ENCODE assay signal across 14 cellular contexts in genomic region chr5:14818931-14819790, GRCh38. TPM values are rescaled to one million over a fixed set of nuclear protein-coding genes. Genes with fewer than 3 reads are reported as not detected.
A peak's percentile ranks its signal among the peaks of the same experiment; 100 is the strongest.
DNase-seq lines count a peak whose midpoint lies in the region; ATAC-seq and TF ChIP-seq lines count a peak whose summit lies in the region.
"Had no signal": no experiment of that assay in that cellular context is flagged by ENCODE, and none has a peak within 500 bp of the region (broad histone marks: within the 10 kb centered on the region; RNA-seq: fewer than 3 reads in every experiment).

No MANE protein-coding gene starts in this region.

- H3K4me3 ChIP-seq in BLaER1 treated with 17β-estradiol and CSF1 and Interleukin-3, amounts not matched to agents 10 nM and 100 nM: no peak overlapping the region
- no peak overlapping the region for H3K4me3 ChIP-seq in mesenchymal stem cell (ENCODE audit: insufficient read depth in 1 of 2, low read depth in 1 of 2, low read length in 2 of 2)
- H3K4me3 ChIP-seq in lower leg skin (ENCODE audit: low read depth, poor library complexity, severe bottlenecking): no peak overlapping the region
- H3K4me3 ChIP-seq: right lobe of liver had no signal

- no peak overlapping the region for H3K4me3 Mint-ChIP-seq in T-helper 1 cell treated with Interleukin-12 subunit alpha and Interleukin-12 subunit beta and Interleukin-4 antibody, amounts not matched to agents 30 μg/mL and 1 μg/mL, for 36 hours

- H3K9me3 Mint-ChIP-seq in T-helper 1 cell treated with Interleukin-12 subunit alpha and Interleukin-12 subunit beta and Interleukin-4 antibody, amounts not matched to agents 30 μg/mL and 1 μg/mL, for 36 hours: no peaks in the 10 kb centered on the region
- H3K9me3 Mint-ChIP-seq: CD4-positive, alpha-beta memory T cell had no signal

- H2BK120ac ChIP-seq in mesenchymal stem cell (ENCODE audit: low read depth, low read length): no peak overlapping the region

- no peak overlapping the region for H3K23ac ChIP-seq in mesenchymal stem cell (ENCODE audit: low read length in 2 of 2)

- no peak overlapping the region for H4K91ac ChIP-seq in mesenchymal stem cell (ENCODE audit: low read length)

- DNase-seq in mesenchymal stem cell (peak; percentile 29), hepatic stellate cell (ENCODE audit: low spot score) (no peak), GOT3 (lab: John Stamatoyannopoulos, UW) (no peak), lower leg skin (ENCODE audit: low spot score in 2 of 2) (no peak)
- DNase-seq in activated CD4-positive, CD25-positive, alpha-beta regulatory T cell (lab: John Stamatoyannopoulos, UW): no peak
- DNase-seq: amniotic stem cell; CD4-positive, alpha-beta memory T cell; NCI-H1092 treated with DMSO at 0.1 percent for 48 hours; NCI-H510A; right lobe of liver; RPMI8226 had no signal

- H3K4me1 Mint-ChIP-seq in T-helper 1 cell treated with Interleukin-12 subunit alpha and Interleukin-12 subunit beta and Interleukin-4 antibody, amounts not matched to agents 30 μg/mL and 1 μg/mL, for 36 hours (ENCODE audit: low read depth): peaks cover 28% of the 10 kb centered on the region

- H2BK12ac ChIP-seq in mesenchymal stem cell (ENCODE audit: low read length in 2 of 2): no peak overlapping the region

- no peaks in the 10 kb centered on the region for H3K79me1 ChIP-seq in mesenchymal stem cell (replicated peaks; ENCODE audit: low read length, poor library complexity, severe bottlenecking)

- H2BK15ac ChIP-seq in mesenchymal stem cell (ENCODE audit: low read depth, poor library complexity, severe bottlenecking): no peak overlapping the region

- H2BK5ac ChIP-seq in mesenchymal stem cell (ENCODE audit: low read depth, low read length, poor library complexity, severe bottlenecking): no peak overlapping the region

- H3K18ac ChIP-seq in mesenchymal stem cell (ENCODE audit: low read depth in 1 of 2, low read length in 2 of 2): no peak overlapping the region

- H3K9ac ChIP-seq in BLaER1 treated with 17β-estradiol and CSF1 and Interleukin-3, amounts not matched to agents 10 nM and 100 nM: no peak overlapping the region
- H3K9ac ChIP-seq in mesenchymal stem cell (ENCODE audit: low read length): no peak overlapping the region

- no peak overlapping the region for H3K14ac ChIP-seq in mesenchymal stem cell (ENCODE audit: low read length in 2 of 2)

- intact Hi-C loops in lower leg skin (cut with DNase I; ENCODE audit: low total_unique reads): no loop called here

- no peak for TF ChIP-seq POLR2A in lower leg skin (IDR thresholded peaks at IDR 0.05)

- peaks cover 37 to 88% (median 53%) of the 10 kb centered on the region in 10 experiments for H3K4me1 ChIP-seq in BLaER1 treated with 17β-estradiol and CSF1 and Interleukin-3, amounts not matched to agents 10 nM and 100 nM
- no peaks in the 10 kb centered on the region for H3K4me1 ChIP-seq in mesenchymal stem cell (ENCODE audit: control insufficient read depth, insufficient read depth, low read depth, low read length)

- H3K27me3 Mint-ChIP-seq in T-helper 1 cell treated with Interleukin-12 subunit alpha and Interleukin-12 subunit beta and Interleukin-4 antibody, amounts not matched to agents 30 μg/mL and 1 μg/mL, for 36 hours (ENCODE audit: low read depth): no peaks in the 10 kb centered on the region
- H3K27me3 Mint-ChIP-seq: CD4-positive, alpha-beta memory T cell had no signal

- H4K8ac ChIP-seq in mesenchymal stem cell (ENCODE audit: low read length): no peak overlapping the region

- H2AFZ ChIP-seq in mesenchymal stem cell (ENCODE audit: low read depth, low read length): no peak overlapping the region

- peaks cover 4% of the 10 kb centered on the region for H3K36me3 Mint-ChIP-seq in T-helper 1 cell treated with Interleukin-12 subunit alpha and Interleukin-12 subunit beta and Interleukin-4 antibody, amounts not matched to agents 30 μg/mL and 1 μg/mL, for 36 hours (ENCODE audit: low read depth)

- H3K36me3 ChIP-seq in BLaER1 treated with 17β-estradiol and CSF1 and Interleukin-3, amounts not matched to agents 10 nM and 100 nM: peaks cover 0 to 27% (median 10%) of the 10 kb centered on the region in 11 experiments; a peak in 16 of 22 replicates
- H3K36me3 ChIP-seq in mesenchymal stem cell (ENCODE audit: control insufficient read depth in 1 of 2, insufficient read depth in 2 of 2, low read depth in 1 of 2, low read length in 2 of 2): peaks cover 0 to under 1% of the 10 kb centered on the region in 2 experiments
- H3K36me3 ChIP-seq: right lobe of liver had no signal

- peak overlapping the region; percentile 46 for H3K27ac Mint-ChIP-seq in T-helper 1 cell treated with Interleukin-12 subunit alpha and Interleukin-12 subunit beta and Interleukin-4 antibody, amounts not matched to agents 30 μg/mL and 1 μg/mL, for 36 hours

- peak; percentile 40 for ATAC-seq in GM19351 (IDR thresholded peaks at IDR 0.05; ENCODE audit: unreplicated experiment)
- ATAC-seq: right lobe of liver had no signal

- no peak overlapping the region for H3K4ac ChIP-seq in mesenchymal stem cell (ENCODE audit: low read depth in 1 of 2, low read length in 2 of 2)

- H2AK5ac ChIP-seq in mesenchymal stem cell (ENCODE audit: low read length, severe bottlenecking): no peak overlapping the region

- no peak for TF ChIP-seq CTCF in lower leg skin (IDR thresholded peaks at IDR 0.05)

- H3K27me3 ChIP-seq in BLaER1 treated with 17β-estradiol and CSF1 and Interleukin-3, amounts not matched to agents 10 nM and 100 nM: no peaks in the 10 kb centered on the region
- no peaks in the 10 kb centered on the region for H3K27me3 ChIP-seq in mesenchymal stem cell (ENCODE audit: control insufficient read depth in 1 of 2, insufficient read depth in 1 of 2, low read length in 2 of 2)
- H3K27me3 ChIP-seq: right lobe of liver had no signal

- H3K27ac ChIP-seq in BLaER1 treated with 17β-estradiol and CSF1 and Interleukin-3, amounts not matched to agents 10 nM and 100 nM: peak overlapping the region in 5 of 11 experiments; percentile 5 to 23 (median 18); a peak in 4 of 22 replicates
- H3K27ac ChIP-seq in mesenchymal stem cell (ENCODE audit: low read length, poor library complexity, severe bottlenecking): no peak overlapping the region
- H3K27ac ChIP-seq: right lobe of liver had no signal

- peaks cover 0 to 9% (median 0%) of the 10 kb centered on the region in 11 experiments; a peak in 5 of 22 replicates for H3K9me3 ChIP-seq in BLaER1 treated with 17β-estradiol and CSF1 and Interleukin-3, amounts not matched to agents 10 nM and 100 nM (replicated peaks in 1 of 11)
- H3K9me3 ChIP-seq in mesenchymal stem cell (ENCODE audit: control insufficient read depth, low read length): no peaks in the 10 kb centered on the region
- H3K9me3 ChIP-seq: right lobe of liver had no signal

- peaks cover 0 to 35% (median 4%) of the 10 kb centered on the region in 11 experiments; a peak in 8 of 22 replicates for H4K20me1 ChIP-seq in BLaER1 treated with 17β-estradiol and CSF1 and Interleukin-3, amounts not matched to agents 10 nM and 100 nM

- H3K4me2 ChIP-seq in BLaER1 treated with 17β-estradiol and CSF1 and Interleukin-3, amounts not matched to agents 10 nM and 100 nM: peak overlapping the region; percentile 61 to 76 (median 65)
- no peak overlapping the region for H3K4me2 ChIP-seq in mesenchymal stem cell (ENCODE audit: low read length, poor library complexity, severe bottlenecking)

- WGBS in mesenchymal stem cell: 81% methylated on average over 13 of the region's 14 CpGs
- 79 to 89% methylated on average over 14 of the region's 14 CpGs for WGBS in lower leg skin, 2 donors

RNA-seq across cellular contexts. Expression of gene ANKH, which starts 52.4 kb away (rescaled TPM):
- 4.8 TPM for polyA plus RNA-seq in mesenchymal stem cell (2013, experiment 1 of 2)
- 5.1 TPM for polyA plus RNA-seq in mesenchymal stem cell (2013, experiment 2 of 2)
- total RNA-seq in lower leg skin: 10 to 100 TPM; 44.0 to 84.8 (median 67.9) TPM
